22 cellular contexts compared by ENCODE assay signal in the genomic region with DNA sequence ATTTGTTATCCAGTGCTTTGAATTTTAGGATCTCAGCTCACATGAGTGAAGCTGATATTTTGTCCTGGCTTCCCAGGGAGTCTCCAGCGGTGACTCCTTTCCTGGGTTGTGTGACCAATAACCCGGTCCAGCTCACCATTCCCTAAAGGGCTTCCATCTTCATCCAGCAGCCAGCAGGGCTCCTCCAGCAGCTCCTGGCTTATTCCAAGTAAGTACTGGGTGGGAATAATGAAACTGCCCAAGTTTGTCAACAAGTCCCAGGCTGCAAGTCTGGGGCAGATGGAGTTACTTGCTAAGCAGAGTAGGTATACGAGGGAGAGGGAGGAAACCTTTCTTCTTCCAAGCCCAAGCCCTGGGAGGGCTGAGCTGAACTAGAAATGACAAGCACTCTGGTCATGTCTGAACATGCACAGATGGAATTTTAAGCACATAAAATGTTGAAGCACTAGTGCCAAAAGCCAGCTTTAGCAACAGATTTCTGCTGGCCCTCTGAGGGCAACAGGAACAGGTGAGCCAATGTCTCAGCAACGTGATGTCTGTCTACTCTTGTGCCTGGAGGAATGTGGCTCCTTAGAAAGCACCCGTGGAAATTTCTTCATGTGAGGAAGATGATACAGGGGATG.
A peak's percentile ranks its signal among the peaks of the same experiment; 100 is the strongest.
DNase-seq lines count a peak whose midpoint lies in the region; ATAC-seq and TF ChIP-seq lines count a peak whose summit lies in the region.
"Had no signal": no experiment of that assay in that cellular context is flagged by ENCODE, and none has a peak within 500 bp of the region (broad histone marks: within the 10 kb centered on the region; RNA-seq: fewer than 3 reads in every experiment).

No MANE protein-coding gene starts in this region.

- no peak for TF ChIP-seq POLR2A in heart left ventricle (IDR thresholded peaks at IDR 0.05)

- H2AFZ ChIP-seq in smooth muscle cell (ENCODE audit: low read depth): peak overlapping the region; percentile 36

- TF ChIP-seq CTCF in heart left ventricle (IDR thresholded peaks at IDR 0.05) (no peak), smooth muscle cell (IDR thresholded peaks at IDR 0.05; ENCODE audit: borderline replicate concordance, insufficient read depth, poor library complexity, severe bottlenecking) (no peak)

- no peak overlapping the region for H3K4me2 ChIP-seq in smooth muscle cell

- H3K4me3 ChIP-seq in heart left ventricle (no peak overlapping the region), smooth muscle cell (no peak overlapping the region)
- H3K4me3 ChIP-seq: body of pancreas, heart right ventricle, sigmoid colon had no signal

- intact Hi-C loops in Right ventricle myocardium superior (cut with DNase I): no loop called here
- intact Hi-C loops in heart left ventricle (cut with DNase I): no loop called here

- ATAC-seq in Right ventricle myocardium superior (ENCODE audit: poor library complexity) (peak; percentile 38), heart left ventricle (no peak)
- ATAC-seq: activated CD8-positive, alpha-beta T cell treated with anti-CD3 and anti-CD28 coated beads, Interleukin-2, amount 10 ng/mL, durations not matched to agents 7 days and 5 days; body of pancreas; esophagus mucosa had no signal

- H3K36me3 ChIP-seq in heart left ventricle (no peaks in the 10 kb centered on the region), smooth muscle cell (ENCODE audit: low read depth) (no peaks in the 10 kb centered on the region)
- H3K36me3 ChIP-seq: heart right ventricle, sigmoid colon had no signal

- H3K4me1 ChIP-seq in heart left ventricle: peaks cover 0 to 5% (median 0%) of the 10 kb centered on the region in 12 donors
- H3K4me1 ChIP-seq in smooth muscle cell (ENCODE audit: low read depth): peaks cover 10% of the 10 kb centered on the region
- H3K4me1 ChIP-seq: body of pancreas had no signal

- no peak overlapping the region for H3K9ac ChIP-seq in smooth muscle cell (ENCODE audit: low read depth)

- peaks cover 0 to 6% (median 0%) of the 10 kb centered on the region in 12 donors for H3K9me3 ChIP-seq in heart left ventricle
- no peaks in the 10 kb centered on the region for H3K9me3 ChIP-seq in smooth muscle cell (replicated peaks; ENCODE audit: low read depth)
- H3K9me3 ChIP-seq: body of pancreas, sigmoid colon had no signal

- no peaks in the 10 kb centered on the region for H4K20me1 ChIP-seq in smooth muscle cell (ENCODE audit: low read depth)

- H3K27me3 ChIP-seq in heart left ventricle (peaks cover 0 to 15% (median 0%) of the 10 kb centered on the region in 9 donors), smooth muscle cell (ENCODE audit: low read depth) (no peaks in the 10 kb centered on the region)
- H3K27me3 ChIP-seq: body of pancreas, sigmoid colon had no signal

- DNase-seq in Right ventricle myocardium superior: no peak
- DNase-seq in heart left ventricle: no peak
- peak; percentile 50 for DNase-seq in astrocyte of the hippocampus (ENCODE audit: low read depth, low spot score)
- peak; percentile 33 for DNase-seq in glomerular visceral epithelial cell (ENCODE audit: extremely low spot score)
- DNase-seq in smooth muscle cell (lab: John Stamatoyannopoulos, UW; ENCODE audit: unreplicated experiment): no peak
- DNase-seq in ecto neural progenitor cell (ENCODE audit: low spot score): no peak
- DNase-seq in putamen (ENCODE audit: low spot score): no peak
- DNase-seq in NCI-H2029 (lab: John Stamatoyannopoulos, UW): no peak
- DNase-seq: ACHN; activated CD8-positive, alpha-beta T cell treated with anti-CD3 and anti-CD28 coated beads, Interleukin-2, amount 10 ng/mL, durations not matched to agents 7 days and 5 days; activated naive CD4-positive, alpha-beta T cell treated with anti-CD3 and anti-CD28 coated beads, Interleukin-2, amount 50 U/mL, for 16 hours; activated T-cell treated with anti-CD3 and anti-CD28 coated beads, Interleukin-2, amount 50 U/mL, for 48 hours; body of pancreas; DND-41; heart right ventricle; immature natural killer cell; NCI-H1694; NCI-H446; SHP77 treated with DMSO at 0.1 percent for 48 hours; sigmoid colon; stimulated activated CD4-positive, alpha-beta T cell treated with anti-CD3 and anti-CD28 coated beads, Interleukin-1b, Interleukin-23, amount 100 ng/mL, for 48 hours had no signal

- H3K79me2 ChIP-seq in smooth muscle cell (ENCODE audit: low read depth): no peaks in the 10 kb centered on the region

- H3K27ac ChIP-seq in heart left ventricle (no peak overlapping the region), smooth muscle cell (ENCODE audit: low read depth) (no peak overlapping the region)
- H3K27ac ChIP-seq: body of pancreas, heart right ventricle, sigmoid colon had no signal

- WGBS in heart left ventricle, 4 donors: 63 to 75% (median 71%) methylated on average over 5 of the region's 5 CpGs
- WGBS in smooth muscle cell (ENCODE audit: low lambda C conversion rate): 76% methylated on average over 5 of the region's 5 CpGs

- H3F3A ChIP-seq in smooth muscle cell (ENCODE audit: low read depth): peaks cover 2% of the 10 kb centered on the region

Comparison
In these comparisons a context has a peak if more than half of its experiments do, and no peak if none do; other contexts are left out.
1. DNase-seq: peak in astrocyte of the hippocampus (single experiment) and glomerular visceral epithelial cell (single experiment); none in Right ventricle myocardium superior (single experiment), heart left ventricle (0 of 5), smooth muscle cell (single experiment), ecto neural progenitor cell (single experiment), putamen (single experiment) and NCI-H2029 (single experiment).